ENCODE assay signal across 13 cellular contexts in the genomic region with DNA sequence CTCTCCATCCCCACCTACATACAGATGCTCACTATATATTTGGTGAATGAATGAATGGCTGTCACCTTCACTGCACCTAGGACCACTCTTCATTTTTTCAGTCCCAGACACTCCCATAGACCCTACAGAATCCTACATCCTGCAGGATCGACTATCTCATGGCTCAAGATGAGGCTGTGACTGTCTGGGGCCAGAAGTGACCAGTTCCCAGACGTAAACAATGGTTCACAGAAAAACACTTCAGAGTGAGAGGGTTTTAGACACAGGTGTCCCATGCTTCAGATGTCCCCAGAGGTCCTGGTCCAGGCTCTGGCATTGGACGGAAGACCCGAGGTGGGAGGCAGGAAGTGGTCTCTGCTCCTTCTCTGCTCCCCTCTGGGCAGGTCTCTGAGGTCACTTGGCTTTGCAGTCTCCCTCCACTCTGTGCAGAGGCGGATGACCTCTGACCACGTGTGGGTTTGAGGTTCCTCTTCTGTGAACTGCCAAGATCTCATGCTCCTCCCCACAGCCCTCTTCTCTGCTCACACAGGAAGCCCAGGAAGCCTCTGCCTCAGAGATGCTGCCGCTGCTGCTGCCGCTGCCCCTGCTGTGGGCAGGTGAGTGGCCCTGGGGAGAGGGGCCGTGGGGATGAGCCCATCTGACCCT. TPM values are rescaled to one million over a fixed set of nuclear protein-coding genes. Genes with fewer than 3 reads are reported as not detected.
A peak's percentile ranks its signal among the peaks of the same experiment; 100 is the strongest.
DNase-seq lines count a peak whose midpoint lies in the region; ATAC-seq, FAIRE-seq and TF ChIP-seq lines count a peak whose summit lies in the region.
"Had no signal": no experiment of that assay in that cellular context is flagged by ENCODE, and none has a peak within 500 bp of the region (broad histone marks: within the 10 kb centered on the region; RNA-seq: fewer than 3 reads in every experiment).

No MANE protein-coding gene starts in this region.

- no peak overlapping the region for H4K8ac ChIP-seq in H9 (replicated peaks; ENCODE audit: insufficient read length, low read depth, low read length)

- H3K4me2 ChIP-seq in OCI-LY3 (ENCODE audit: low read length): 0 out of 2 replicates have a peak overlapping the region, but pooled peaks have one; percentile 8
- no peak overlapping the region; the same call in 1 of the 2 replicates for H3K4me2 ChIP-seq in K562 (ENCODE audit: insufficient read depth, low read length)
- H3K4me2 ChIP-seq in H9 (ENCODE audit: insufficient read depth, insufficient read length, low read length): no peak overlapping the region

- H3K27ac ChIP-seq in OCI-LY3 (ENCODE audit: low read length) (no peak overlapping the region), K562 (ENCODE audit: extremely low read depth, low read depth, low read length) (no peak overlapping the region), H9 (ENCODE audit: insufficient read length, low read depth, low read length) (no peak overlapping the region)
- H3K27ac ChIP-seq: coronary artery had no signal

- DNase-seq in K562 (ENCODE audit: extremely low read depth in 1 of 4, low spot score in 3 of 4) (peak in 1 of 4 experiments; percentile 58), H9 (no peak), BE2C (no peak)
- DNase-seq in stimulated activated CD8-positive, alpha-beta memory T cell treated with anti-CD3 and anti-CD28 coated beads, Interleukin-12 subunit alpha, Interleukin-12 subunit beta, amount 100 ng/mL, for 1 hour (ENCODE audit: low read depth): peak; percentile 20
- DNase-seq: activated CD4-positive, alpha-beta T cell treated with anti-CD3 and anti-CD28 coated beads for 1 hour; NCI-H510A had no signal

- H3K56ac ChIP-seq in H9 (ENCODE audit: insufficient read length, low read depth, low read length): no peak overlapping the region

- no peak overlapping the region for H2AK5ac ChIP-seq in H9 (ENCODE audit: insufficient read length, low read length)

- H3K27me3 ChIP-seq in OCI-LY3 (ENCODE audit: low read depth, low read length): peaks cover 49% of the 10 kb centered on the region
- peaks cover 3 to 4% of the 10 kb centered on the region in 2 experiments; a peak in 3 of 5 replicates for H3K27me3 ChIP-seq in K562 (ENCODE audit: control insufficient read depth in 2 of 2, insufficient read depth in 2 of 2, low read length in 2 of 2)
- H3K27me3 ChIP-seq in H9 (ENCODE audit: insufficient read depth, low read length): no peaks in the 10 kb centered on the region
- peaks cover 42% of the 10 kb centered on the region for H3K27me3 ChIP-seq in BE2C

- no peak overlapping the region for H2BK12ac ChIP-seq in H9 (ENCODE audit: insufficient read length, low read depth, low read length)

- H2BK20ac ChIP-seq in H9 (ENCODE audit: low read depth, low read length, poor library complexity, severe bottlenecking): no peak overlapping the region

- ATAC-seq in GM18511 (IDR thresholded peaks at IDR 0.05; ENCODE audit: unreplicated experiment) (peak; percentile 67), K562 (peak; percentile 81), GM21381 (IDR thresholded peaks at IDR 0.05; ENCODE audit: unreplicated experiment) (no peak), GM21423 (IDR thresholded peaks at IDR 0.05; ENCODE audit: unreplicated experiment) (no peak)

- H3T11ph ChIP-seq in H9 (ENCODE audit: low read length): no peak overlapping the region

- no peaks in the 10 kb centered on the region for H3K36me3 Mint-ChIP-seq in H9 (ENCODE audit: insufficient read depth in 1 of 3, low read depth in 3 of 3)

- WGBS in K562 (ENCODE audit: insufficient coverage, low coverage, missing lambda C conversion rate): 2% methylated on average over 9 of the region's 9 CpGs
- WGBS in H9 (ENCODE audit: extremely low coverage, insufficient read length, low lambda C conversion rate): no CpG with 5 or more reads among the region's 9 CpGs

- H4K91ac ChIP-seq in H9 (ENCODE audit: insufficient read length, low read depth, low read length): no peak overlapping the region

- H4K20me1 ChIP-seq in OCI-LY3 (ENCODE audit: insufficient read depth, low read length): no peaks in the 10 kb centered on the region
- no peaks in the 10 kb centered on the region for H4K20me1 ChIP-seq in K562 (replicated peaks; ENCODE audit: control insufficient read depth, insufficient read depth, low read length)
- H4K20me1 ChIP-seq in H9 (ENCODE audit: control insufficient read depth, insufficient read depth, insufficient read length): no peaks in the 10 kb centered on the region

- TF ChIP-seq POLR2A in K562 (conservative IDR thresholded peaks at IDR 0.05): no peak

- CTCF ChIA-PET in K562 (lab: Yijun Ruan, JAX; ENCODE audit: low intra/inter-chr PET ratio): no interaction called here

- TF ChIP-seq RAD21 in K562 (CRISPR knock-in tag; conservative IDR thresholded peaks at IDR 0.05 in 1 of 2, IDR thresholded peaks at IDR 0.05 in 1 of 2): no peak

- in situ Hi-C loops in K562 (cut with MboI): loop anchor here (25.0 kb wide), 1 partner anchor 495 kb away; no protein-coding TSS in a partner anchor

- no peak for TF ChIP-seq CTCF in OCI-LY3 (IDR thresholded peaks at IDR 0.05; ENCODE audit: low read depth, low read length)
- no peak for TF ChIP-seq CTCF in K562 (IDR thresholded peaks at IDR 0.05 in 2 of 3, conservative IDR thresholded peaks at IDR 0.05 in 1 of 3; ENCODE audit: insufficient read depth in 2 of 3, low read depth in 1 of 3, low read length in 3 of 3)
- TF ChIP-seq CTCF in H9 (conservative IDR thresholded peaks at IDR 0.05): no peak
- TF ChIP-seq CTCF in BE2C (IDR thresholded peaks at IDR 0.05; ENCODE audit: low read depth, low read length): no peak

- H3K23ac ChIP-seq in H9 (ENCODE audit: insufficient read length, low read depth, low read length): no peak overlapping the region

- TF ChIP-seq EP300 in K562 (IDR thresholded peaks at IDR 0.05; ENCODE audit: low read length): no peak

- no peak overlapping the region for H3K27ac Mint-ChIP-seq in H9

- no peak overlapping the region for H3K4me3 Mint-ChIP-seq in H9

- H2BK15ac ChIP-seq in H9 (ENCODE audit: low read depth, low read length): no peak overlapping the region

- H3K36me3 ChIP-seq in OCI-LY3 (replicated peaks; ENCODE audit: low read depth, low read length) (no peaks in the 10 kb centered on the region), K562 (ENCODE audit: control insufficient read depth, insufficient read depth, low read length) (no peaks in the 10 kb centered on the region), BE2C (no peaks in the 10 kb centered on the region)

- H2AFZ ChIP-seq in OCI-LY3 (ENCODE audit: low read depth, low read length) (peak overlapping the region; percentile 15; the same call in 1 of the 2 replicates), K562 (ENCODE audit: low read depth, low read length) (peak overlapping the region; percentile 37; the same call in 1 of the 2 replicates), H9 (ENCODE audit: low read length) (no peak overlapping the region)

- no peak overlapping the region for H3K18ac ChIP-seq in H9 (ENCODE audit: insufficient read length, low read depth, low read length)

- H3K9me3 ChIP-seq in OCI-LY3 (ENCODE audit: insufficient read depth, low read length): no peaks in the 10 kb centered on the region
- H3K9me3 ChIP-seq in K562 (replicated peaks; ENCODE audit: control insufficient read depth, insufficient read depth, low read depth, low read length): no peaks in the 10 kb centered on the region
- no peaks in the 10 kb centered on the region for H3K9me3 ChIP-seq in H9 (ENCODE audit: control insufficient read depth, low read depth, low read length)
- no peaks in the 10 kb centered on the region for H3K9me3 ChIP-seq in BE2C

- H3K4ac ChIP-seq in H9 (ENCODE audit: low read depth, low read length): no peak overlapping the region

- H3K4me3 ChIP-seq in OCI-LY3 (ENCODE audit: low read length) (no peak overlapping the region), K562 (no peak overlapping the region), BE2C (ENCODE audit: low read depth, low read length) (no peak overlapping the region)
- H3K4me3 ChIP-seq: coronary artery had no signal

- H3K79me2 ChIP-seq in OCI-LY3 (ENCODE audit: low read length): no peaks in the 10 kb centered on the region
- H3K79me2 ChIP-seq in K562 (ENCODE audit: control insufficient read depth, insufficient read depth, low read length): no peaks in the 10 kb centered on the region
- no peaks in the 10 kb centered on the region for H3K79me2 ChIP-seq in H9 (ENCODE audit: insufficient read depth, low read length)

- no peak overlapping the region for H2BK120ac ChIP-seq in H9 (ENCODE audit: low read depth, low read length, poor library complexity, severe bottlenecking)

- H3K23me2 ChIP-seq in H9 (ENCODE audit: insufficient read length, low read depth, low read length, poor library complexity, severe bottlenecking): no peaks in the 10 kb centered on the region

- peaks cover 7 to 20% of the 10 kb centered on the region in 2 experiments for H3K9me3 Mint-ChIP-seq in H9

- no peak overlapping the region for H4K5ac ChIP-seq in H9 (ENCODE audit: insufficient read length, low read depth, low read length)

- no TSS peak for BruUV-seq in K562 (replicated peaks; lab: Mats Ljungman, UMichigan)

- H3K4me1 ChIP-seq in OCI-LY3 (ENCODE audit: low read length) (peaks cover 17% of the 10 kb centered on the region), K562 (replicated peaks in 1 of 2; ENCODE audit: control insufficient read depth in 2 of 2, insufficient read depth in 2 of 2, low read length in 2 of 2) (peaks cover 2 to 12% of the 10 kb centered on the region in 2 experiments; a peak in 4 of 5 replicates), H9 (ENCODE audit: insufficient read depth, low read length) (no peaks in the 10 kb centered on the region; the same call in 1 of the 2 replicates), BE2C (no peaks in the 10 kb centered on the region; the same call in 1 of the 2 replicates)

- no peaks in the 10 kb centered on the region; a peak in 1 of 4 replicates for H3K4me1 Mint-ChIP-seq in H9

- no peak overlapping the region; the same call in 1 of the 2 replicates for H3K14ac ChIP-seq in H9 (ENCODE audit: insufficient read depth, low read length)

- H3K9me1 ChIP-seq in K562 (ENCODE audit: control insufficient read depth, insufficient read depth, low read length): no peaks in the 10 kb centered on the region

- no peak overlapping the region for H2BK5ac ChIP-seq in H9 (ENCODE audit: insufficient read length, low read length)

- no peak overlapping the region for H3K9ac ChIP-seq in OCI-LY3 (ENCODE audit: low read length)
- peak overlapping the region in 1 of 2 experiments; percentile 7; a peak in 2 of 4 replicates for H3K9ac ChIP-seq in K562 (ENCODE audit: insufficient read depth in 1 of 2, low read depth in 2 of 2, low read length in 2 of 2)
- H3K9ac ChIP-seq in H9 (ENCODE audit: extremely low read depth, insufficient read length, low read length): no peak overlapping the region

- intact Hi-C loops in K562 (cut with micrococcal nuclease): no loop called here

- H3K27me3 Mint-ChIP-seq in H9 (ENCODE audit: low read depth): peaks cover 44% of the 10 kb centered on the region

- peak; percentile 58 for FAIRE-seq in K562 (lab: Jason Lieb, UNC)

- no peaks in the 10 kb centered on the region for H3K79me1 ChIP-seq in H9 (ENCODE audit: insufficient read depth, low read depth, low read length, poor library complexity, severe bottlenecking)

- POLR2A ChIA-PET in K562 (lab: Yijun Ruan, JAX): no interaction called here

RNA-seq across cellular contexts. Expression of a gene that starts 24.9 kb away (rescaled TPM):
- not detected in 2 replicates for total RNA-seq in K562 (2011; cell fraction: chromatin; rRNA removed; ENCODE audit: low replicate concordance)
- total RNA-seq in K562 (2011; cell fraction: nucleolus; rRNA removed): not detected in 2 replicates
- not detected in 2 replicates for total RNA-seq in K562 (2011; cell fraction: nucleoplasm; rRNA removed)
- not detected in 2 replicates for total RNA-seq in K562 (2014; rRNA removed)
- total RNA-seq in K562 (2014; rRNA removed; fragmentation: Illumina TruSeq; extraction: Trizol): not detected in 2 replicates
- total RNA-seq in K562 (2015; rRNA removed; fragmentation: Illumina TruSeq; extraction: Trizol): not detected in 2 replicates
- not detected in 2 replicates for total RNA-seq in K562 (2021)
- 0.10 TPM in 1 of 2 replicates, not detected in the other for polyA plus RNA-seq in K562 (2011; rRNA removed)
- polyA plus RNA-seq in K562 (2011; cell fraction: cytosol; rRNA removed): 0.03 and 0.06 TPM in 2 replicates
- polyA plus RNA-seq in K562 (2011; cell fraction: nucleus; rRNA removed): 0.92 TPM in 1 of 2 replicates, not detected in the other
- polyA plus RNA-seq in K562 (2012): 0.10 and 0.24 TPM in 2 replicates
- not detected in 2 replicates for polyA plus RNA-seq in K562 (2014; fragmentation: Illumina TruSeq; extraction: Trizol)
- not detected for polyA plus RNA-seq in K562 (2014; fragmentation: Nextera tagmentation; extraction: Ambion mirVana)
- 0.12 TPM in 1 of 2 replicates, not detected in the other for polyA plus RNA-seq in K562 (2014; rRNA removed)
- not detected in 2 replicates for polyA minus RNA-seq in K562 (2011; rRNA and poly(A)+ RNA removed)
- not detected in 2 replicates for polyA minus RNA-seq in K562 (2011; cell fraction: cytosol; rRNA and poly(A)+ RNA removed)
- not detected in 2 replicates for polyA minus RNA-seq in K562 (2011; cell fraction: nucleus; rRNA and poly(A)+ RNA removed)
- not detected in 2 replicates for total RNA-seq in H9 (2021)
- not detected for polyA plus RNA-seq in BE2C (2012; ENCODE audit: insufficient read depth, insufficient read length, low read depth)
- total RNA-seq: HT1080, pulmonary artery endothelial cell had no signal

RNA-seq across cellular contexts. Expression of a gene that starts 42.3 kb away (rescaled TPM):
- 0.35 TPM in 1 of 2 replicates, not detected in the other for total RNA-seq in K562 (2011; cell fraction: chromatin; rRNA removed; ENCODE audit: low replicate concordance)
- 0.26 and 0.67 TPM in 2 replicates for total RNA-seq in K562 (2011; cell fraction: nucleolus; rRNA removed)
- not detected in 2 replicates for total RNA-seq in K562 (2011; cell fraction: nucleoplasm; rRNA removed)
- 0.18 and 0.65 TPM in 2 replicates for total RNA-seq in K562 (2014; rRNA removed)
- not detected in 2 replicates for total RNA-seq in K562 (2014; rRNA removed; fragmentation: Illumina TruSeq; extraction: Trizol)
- total RNA-seq in K562 (2015; rRNA removed; fragmentation: Illumina TruSeq; extraction: Trizol): not detected in 2 replicates
- 0.22 TPM in 1 of 2 replicates, not detected in the other for total RNA-seq in K562 (2021)
- polyA plus RNA-seq in K562 (2011; rRNA removed): 0.16 and 0.26 TPM in 2 replicates
- 0.21 and 0.54 TPM in 2 replicates for polyA plus RNA-seq in K562 (2011; cell fraction: cytosol; rRNA removed)
- polyA plus RNA-seq in K562 (2011; cell fraction: nucleus; rRNA removed): 0.31 and 0.78 TPM in 2 replicates
- polyA plus RNA-seq in K562 (2012): 0.20 and 0.53 TPM in 2 replicates
- 0.09 and 0.21 TPM in 2 replicates for polyA plus RNA-seq in K562 (2014; fragmentation: Illumina TruSeq; extraction: Trizol)
- not detected for polyA plus RNA-seq in K562 (2014; fragmentation: Nextera tagmentation; extraction: Ambion mirVana)
- 0.18 and 0.34 TPM in 2 replicates for polyA plus RNA-seq in K562 (2014; rRNA removed)
- 0.18 TPM in 1 of 2 replicates, not detected in the other for polyA minus RNA-seq in K562 (2011; rRNA and poly(A)+ RNA removed)
- not detected in 2 replicates for polyA minus RNA-seq in K562 (2011; cell fraction: cytosol; rRNA and poly(A)+ RNA removed)
- 0.54 TPM in 1 of 2 replicates, not detected in the other for polyA minus RNA-seq in K562 (2011; cell fraction: nucleus; rRNA and poly(A)+ RNA removed)
- not detected in 2 replicates for total RNA-seq in H9 (2021)
- polyA plus RNA-seq in BE2C (2012; ENCODE audit: insufficient read depth, insufficient read length, low read depth): not detected
- total RNA-seq: pulmonary artery endothelial cell had no signal

RNA-seq across cellular contexts. Expression of a gene that starts 57.9 kb away (rescaled TPM):
- 25.2 and 27.4 TPM in 2 replicates for total RNA-seq in K562 (2011; cell fraction: chromatin; rRNA removed; ENCODE audit: low replicate concordance)
- total RNA-seq in K562 (2011; cell fraction: nucleolus; rRNA removed): 17.5 and 20.2 TPM in 2 replicates
- 22.7 and 29.1 TPM in 2 replicates for total RNA-seq in K562 (2011; cell fraction: nucleoplasm; rRNA removed)
- total RNA-seq in K562 (2014; rRNA removed) (38.4 and 39.7 TPM in 2 replicates), K562 (2014; rRNA removed; fragmentation: Illumina TruSeq; extraction: Trizol) (42.6 and 44.4 TPM in 2 replicates), K562 (2015; rRNA removed; fragmentation: Illumina TruSeq; extraction: Trizol) (49.6 and 50.1 TPM in 2 replicates), K562 (2021) (34.1 and 36.1 TPM in 2 replicates), H9 (2021) (0.09 and 0.35 TPM in 2 replicates)
- polyA plus RNA-seq in K562 (2011; rRNA removed) (50.7 and 122 TPM in 2 replicates), K562 (2014; fragmentation: Illumina TruSeq; extraction: Trizol) (52.5 and 60.0 TPM in 2 replicates), K562 (2014; fragmentation: Nextera tagmentation; extraction: Ambion mirVana) (10 to 100 TPM; 79.0 to 88.6 TPM), K562 (2014; rRNA removed) (39.6 and 42.5 TPM in 2 replicates)
- 43.7 and 78.9 TPM in 2 replicates for polyA plus RNA-seq in K562 (2011; cell fraction: cytosol; rRNA removed)
- polyA plus RNA-seq in K562 (2011; cell fraction: nucleus; rRNA removed): 59.9 and 117 TPM in 2 replicates
- polyA plus RNA-seq in K562 (2012): 45.2 and 161 TPM in 2 replicates
- polyA minus RNA-seq in K562 (2011; rRNA and poly(A)+ RNA removed): 20.3 and 47.6 TPM in 2 replicates
- polyA minus RNA-seq in K562 (2011; cell fraction: cytosol; rRNA and poly(A)+ RNA removed): 15.5 and 24.4 TPM in 2 replicates
- polyA minus RNA-seq in K562 (2011; cell fraction: nucleus; rRNA and poly(A)+ RNA removed): 13.6 and 36.4 TPM in 2 replicates
- polyA plus RNA-seq in BE2C (2012; ENCODE audit: insufficient read depth, insufficient read length, low read depth): 13.5 TPM
- total RNA-seq: pulmonary artery endothelial cell had no signal

RNA-seq across cellular contexts. Expression of a gene that starts 58.8 kb away (rescaled TPM):
- 3.4 and 11.0 TPM in 2 replicates for total RNA-seq in K562 (2011; cell fraction: chromatin; rRNA removed; ENCODE audit: low replicate concordance)
- 11.2 and 13.0 TPM in 2 replicates for total RNA-seq in K562 (2011; cell fraction: nucleolus; rRNA removed)
- total RNA-seq in K562 (2011; cell fraction: nucleoplasm; rRNA removed): 5.7 and 7.2 TPM in 2 replicates
- total RNA-seq in K562 (2014; rRNA removed) (17.7 and 21.1 TPM in 2 replicates), K562 (2014; rRNA removed; fragmentation: Illumina TruSeq; extraction: Trizol) (0.80 and 1.4 TPM in 2 replicates), K562 (2015; rRNA removed; fragmentation: Illumina TruSeq; extraction: Trizol) (2.4 and 2.6 TPM in 2 replicates), K562 (2021) (18.4 and 18.7 TPM in 2 replicates), H9 (2021) (8.0 and 8.8 TPM in 2 replicates)
- polyA plus RNA-seq in K562 (2011; rRNA removed) (2.2 and 4.3 TPM in 2 replicates), K562 (2014; fragmentation: Illumina TruSeq; extraction: Trizol) (1.5 and 1.9 TPM in 2 replicates), K562 (2014; fragmentation: Nextera tagmentation; extraction: Ambion mirVana) (under 1 TPM in 1 of 2 experiments, not detected in 1; 0.03 TPM), K562 (2014; rRNA removed) (10.0 and 12.9 TPM in 2 replicates)
- polyA plus RNA-seq in K562 (2011; cell fraction: cytosol; rRNA removed): 4.4 and 19.0 TPM in 2 replicates
- polyA plus RNA-seq in K562 (2011; cell fraction: nucleus; rRNA removed): 15.6 and 16.0 TPM in 2 replicates
- 8.7 TPM in 2 replicates for polyA plus RNA-seq in K562 (2012)
- polyA minus RNA-seq in K562 (2011; rRNA and poly(A)+ RNA removed): 0.84 and 1.3 TPM in 2 replicates
- 4.7 and 4.8 TPM in 2 replicates for polyA minus RNA-seq in K562 (2011; cell fraction: cytosol; rRNA and poly(A)+ RNA removed)
- 3.0 and 3.1 TPM in 2 replicates for polyA minus RNA-seq in K562 (2011; cell fraction: nucleus; rRNA and poly(A)+ RNA removed)
- 25.4 TPM for polyA plus RNA-seq in BE2C (2012; ENCODE audit: insufficient read depth, insufficient read length, low read depth)

Comparison
In these comparisons a context has a peak if more than half of its experiments do, and no peak if none do; other contexts are left out.
1. ATAC-seq: peak in GM18511 (single experiment) and K562 (single experiment); none in GM21381 (single experiment) and GM21423 (single experiment).
2. RNA of a gene that starts 57.9 kb away (total RNA-seq): 17.5 to 50.1 TPM in K562; 0.09 to 0.35 TPM in H9; every median in the first group is over 10 times any median in the second.